Comparison of ENCODE assay signal across 15 cellular contexts in genomic region chr12:58321414-58321813, GRCh38.
A peak's percentile ranks its signal among the peaks of the same experiment; 100 is the strongest.
DNase-seq lines count a peak whose midpoint lies in the region; ATAC-seq and TF ChIP-seq lines count a peak whose summit lies in the region.
"Had no signal": no experiment of that assay in that cellular context is flagged by ENCODE, and none has a peak within 500 bp of the region (broad histone marks: within the 10 kb centered on the region; RNA-seq: fewer than 3 reads in every experiment).

No MANE protein-coding gene starts in this region.

- intact Hi-C loops in tibial artery (cut with DNase I; ENCODE audit: low total_unique reads) = no loop called here

- no peak overlapping the region for H3K27ac Mint-ChIP-seq in neural progenitor cell
- H3K27ac Mint-ChIP-seq in natural killer cell treated with Interleukin-12 subunit alpha and Interleukin-12 subunit beta and Interleukin-15 and Interleukin-18, amount 100 ng/mL, for 72 hours = no peak overlapping the region
- H3K27ac Mint-ChIP-seq: mesothelial cell of epicardium had no signal

- no peaks in the 10 kb centered on the region for H3F3A ChIP-seq in neural progenitor cell (ENCODE audit: low read depth)

- POLR2A ChIA-PET in HEK293T (lab: Yijun Ruan, JAX) = no interaction called here

- no peak overlapping the region for H3K9ac ChIP-seq in neural progenitor cell

- H3K27ac ChIP-seq in neural progenitor cell (no peak overlapping the region), tibial artery (no peak overlapping the region)
- H3K27ac ChIP-seq: ovary, testis had no signal

- DNase-seq in neural progenitor cell (ENCODE audit: low spot score) (no peak), tibial artery (no peak), HEK293T (ENCODE audit: extremely low spot score) (no peak)
- DNase-seq in natural killer cell treated with Interleukin-12 subunit alpha and Interleukin-12 subunit beta and Interleukin-15 and Interleukin-18, amount 100 ng/mL, for 72 hours (ENCODE audit: low spot score) = no peak
- DNase-seq: IMR-90, NCI-H1105 treated with DMSO at 0.1 percent for 48 hours, ovary, SIG-M5, T1000, testis had no signal

- H3K4me1 ChIP-seq in neural progenitor cell = no peaks in the 10 kb centered on the region
- H3K4me1 ChIP-seq in tibial artery = no peaks in the 10 kb centered on the region
- H3K4me1 ChIP-seq: testis had no signal

- no peak for TF ChIP-seq POLR2A in GM18505 (IDR thresholded peaks at IDR 0.05; ENCODE audit: borderline replicate concordance, extremely low read depth, insufficient read depth, insufficient read length)

- no peaks in the 10 kb centered on the region for H3K4me1 Mint-ChIP-seq in neural progenitor cell
- H3K4me1 Mint-ChIP-seq in natural killer cell treated with Interleukin-12 subunit alpha and Interleukin-12 subunit beta and Interleukin-15 and Interleukin-18, amount 100 ng/mL, for 72 hours (ENCODE audit: low read depth in 2 of 2) = no peaks in the 10 kb centered on the region
- H3K4me1 Mint-ChIP-seq: mesothelial cell of epicardium had no signal

- H3K4me3 ChIP-seq in neural progenitor cell (no peak overlapping the region), tibial artery (no peak overlapping the region)
- H3K4me3 ChIP-seq: ovary, testis had no signal

- H3K27me3 ChIP-seq in neural progenitor cell (no peaks in the 10 kb centered on the region), tibial artery (no peaks in the 10 kb centered on the region)
- H3K27me3 ChIP-seq: ovary, testis had no signal

- CTCF ChIA-PET in HEK293T (lab: Yijun Ruan, JAX) = no interaction called here

- no peak overlapping the region for H3K4me2 ChIP-seq in neural progenitor cell

- H4K20me1 ChIP-seq in neural progenitor cell (ENCODE audit: low read depth) = no peaks in the 10 kb centered on the region

- peaks cover 3% of the 10 kb centered on the region for H3K36me3 Mint-ChIP-seq in neural progenitor cell
- H3K36me3 Mint-ChIP-seq in natural killer cell treated with Interleukin-12 subunit alpha and Interleukin-12 subunit beta and Interleukin-15 and Interleukin-18, amount 100 ng/mL, for 72 hours = no peaks in the 10 kb centered on the region
- H3K36me3 Mint-ChIP-seq: mesothelial cell of epicardium had no signal

- peaks cover 11% of the 10 kb centered on the region for H3K9me3 Mint-ChIP-seq in neural progenitor cell
- peaks cover 4% of the 10 kb centered on the region for H3K9me3 Mint-ChIP-seq in natural killer cell treated with Interleukin-12 subunit alpha and Interleukin-12 subunit beta and Interleukin-15 and Interleukin-18, amount 100 ng/mL, for 72 hours

- no peaks in the 10 kb centered on the region for H3K79me2 ChIP-seq in neural progenitor cell (ENCODE audit: low read depth)

- TF ChIP-seq CTCF in neural progenitor cell (IDR thresholded peaks at IDR 0.05) (no peak), tibial artery (IDR thresholded peaks at IDR 0.05) (no peak)

- H3K4me3 Mint-ChIP-seq in neural progenitor cell = no peak overlapping the region
- no peak overlapping the region for H3K4me3 Mint-ChIP-seq in natural killer cell treated with Interleukin-12 subunit alpha and Interleukin-12 subunit beta and Interleukin-15 and Interleukin-18, amount 100 ng/mL, for 72 hours
- H3K4me3 Mint-ChIP-seq: mesothelial cell of epicardium had no signal

- no peaks in the 10 kb centered on the region for H3K9me3 ChIP-seq in neural progenitor cell (ENCODE audit: low read depth)
- peaks cover 0 to 4% (median 0%) of the 10 kb centered on the region in 3 donors for H3K9me3 ChIP-seq in tibial artery
- H3K9me3 ChIP-seq: testis had no signal

- ATAC-seq in GM18505 (IDR thresholded peaks at IDR 0.05; ENCODE audit: unreplicated experiment) (peak; percentile 92), GM19468 (IDR thresholded peaks at IDR 0.05; ENCODE audit: extremely low read depth, unreplicated experiment) (peak; percentile 39), HG02938 (IDR thresholded peaks at IDR 0.05; ENCODE audit: unreplicated experiment) (peak; percentile 72), HG03520 (IDR thresholded peaks at IDR 0.05; ENCODE audit: unreplicated experiment) (peak; percentile 79)
- no peak for ATAC-seq in natural killer cell treated with Interleukin-12 subunit alpha and Interleukin-12 subunit beta and Interleukin-15 and Interleukin-18, amount 100 ng/mL, for 72 hours

- H3K27me3 Mint-ChIP-seq in neural progenitor cell (ENCODE audit: insufficient read depth, low read depth) = no peaks in the 10 kb centered on the region
- peaks cover 0 to 20% of the 10 kb centered on the region in 2 donors for H3K27me3 Mint-ChIP-seq in natural killer cell treated with Interleukin-12 subunit alpha and Interleukin-12 subunit beta and Interleukin-15 and Interleukin-18, amount 100 ng/mL, for 72 hours

- no peak overlapping the region for H2AFZ ChIP-seq in neural progenitor cell (replicated peaks)

- H3K36me3 ChIP-seq in neural progenitor cell (no peaks in the 10 kb centered on the region), tibial artery (no peaks in the 10 kb centered on the region)
- H3K36me3 ChIP-seq: ovary had no signal

TF ChIP-seq in HEK293T, 16 proteins besides CTCF, POLR2A, EP300 and RAD21:
- TF ChIP-seq L3MBTL2 (conservative IDR thresholded peaks at IDR 0.05) = no peak
- TF ChIP-seq CTBP1 (IDR thresholded peaks at IDR 0.05; ENCODE audit: borderline replicate concordance) = no peak
- TF ChIP-seq PKNOX1 (IDR thresholded peaks at IDR 0.05) = no peak
- TF ChIP-seq ELF4 (IDR thresholded peaks at IDR 0.05) = no peak
- TF ChIP-seq BHLHE40 (IDR thresholded peaks at IDR 0.05; ENCODE audit: borderline replicate concordance) = no peak
- TF ChIP-seq LEF1 (IDR thresholded peaks at IDR 0.05; ENCODE audit: borderline replicate concordance) = no peak

Comparison
In these comparisons a context has a peak if more than half of its experiments do, and no peak if none do; other contexts are left out.
1. ATAC-seq: peak in GM18505 (single experiment), GM19468 (single experiment), HG02938 (single experiment) and HG03520 (single experiment); none in natural killer cell treated with Interleukin-12 subunit alpha and Interleukin-12 subunit beta and Interleukin-15 and Interleukin-18, amount 100 ng/mL, for 72 hours (0 of 2).